Comparison of ENCODE assay signal across 10 cellular contexts in the genomic region with DNA sequence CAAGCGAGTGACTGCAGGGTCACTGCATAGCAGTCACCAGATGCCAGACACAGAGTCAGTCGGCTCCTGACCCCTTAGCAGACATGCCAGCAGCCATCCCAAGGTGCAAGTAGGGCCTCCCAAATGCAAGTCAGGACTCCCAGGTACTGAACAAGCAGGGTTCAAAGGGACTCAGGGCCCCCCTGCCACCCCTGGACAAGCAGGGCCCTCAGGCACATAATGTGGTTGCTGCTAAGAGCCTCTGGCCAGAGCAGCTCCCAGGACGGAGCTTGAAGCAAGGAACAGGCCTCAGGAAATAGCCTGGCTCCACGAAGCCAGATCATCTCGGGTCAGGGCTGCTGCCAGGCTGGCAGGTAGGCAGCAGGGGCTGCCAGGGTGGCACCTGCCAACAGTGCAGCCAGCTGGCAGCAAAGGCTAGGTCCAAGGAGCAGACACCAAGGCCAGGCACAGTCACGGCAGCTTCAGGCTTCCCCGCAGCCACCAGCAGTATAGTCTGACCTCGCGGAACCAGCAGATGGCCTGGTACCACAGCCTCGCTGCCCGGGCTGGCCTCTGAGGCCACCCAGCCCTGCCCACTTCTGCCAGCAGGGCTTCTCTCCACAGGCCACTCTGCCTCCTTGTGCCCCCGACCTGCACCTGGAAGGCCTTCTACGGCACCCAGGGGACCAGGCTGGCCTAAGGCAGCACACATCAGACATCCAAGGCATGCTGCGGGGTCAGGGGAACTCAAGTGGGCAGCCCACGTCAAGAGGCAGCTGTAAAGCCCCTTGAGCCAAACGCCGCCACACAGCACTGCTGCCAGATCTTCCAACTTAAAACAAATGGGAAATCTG. TPM values are rescaled to one million over a fixed set of nuclear protein-coding genes. Genes with fewer than 3 reads are reported as not detected.
DNase-seq lines count a peak whose midpoint lies in the region; ATAC-seq and TF ChIP-seq lines count a peak whose summit lies in the region.
"Had no signal": no experiment of that assay in that cellular context is flagged by ENCODE, and none has a peak within 500 bp of the region (broad histone marks: within the 10 kb centered on the region; RNA-seq: fewer than 3 reads in every experiment).

No MANE protein-coding gene starts in this region.

- no peaks in the 10 kb centered on the region for H3K9me3 Mint-ChIP-seq in stimulated activated naive CD8-positive, alpha-beta T cell treated with anti-CD3 and anti-CD28 coated beads, Interleukin-15, Interleukin-2, amounts not matched to agents 100 ng/mL and 50 ng/mL, for 24 hours

- no peak for ATAC-seq in stimulated activated naive CD8-positive, alpha-beta T cell treated with anti-CD3 and anti-CD28 coated beads, Interleukin-15, Interleukin-2, amounts not matched to agents 100 U/mL and 50 U/mL, for 24 hours
- ATAC-seq in body of pancreas (peak; percentile 85), mucosa of descending colon (peak; percentile 1), GM18511 (IDR thresholded peaks at IDR 0.05; ENCODE audit: unreplicated experiment) (no peak), GM21786 (IDR thresholded peaks at IDR 0.05; ENCODE audit: unreplicated experiment) (no peak)

- H3K9me3 ChIP-seq in body of pancreas (no peaks in the 10 kb centered on the region), mucosa of descending colon (no peaks in the 10 kb centered on the region)

- intact Hi-C loops in body of pancreas (cut with DNase I), result no loop called here
- intact Hi-C loops in mucosa of descending colon (cut with DNase I, micrococcal nuclease), result no loop called here

- peaks cover 99% of the 10 kb centered on the region for H3K4me1 Mint-ChIP-seq in stimulated activated naive CD8-positive, alpha-beta T cell treated with anti-CD3 and anti-CD28 coated beads, Interleukin-15, Interleukin-2, amounts not matched to agents 100 ng/mL and 50 ng/mL, for 24 hours (ENCODE audit: low read depth)

- peak overlapping the region; percentile 93 for H3K4me3 Mint-ChIP-seq in stimulated activated naive CD8-positive, alpha-beta T cell treated with anti-CD3 and anti-CD28 coated beads, Interleukin-15, Interleukin-2, amounts not matched to agents 100 ng/mL and 50 ng/mL, for 24 hours

- peak in 5 of 7 experiments; percentile 12 to 58 (median 54) for TF ChIP-seq CTCF in body of pancreas (IDR thresholded peaks at IDR 0.05)
- TF ChIP-seq CTCF in mucosa of descending colon (IDR thresholded peaks at IDR 0.05), result no peak

- H3K4me3 ChIP-seq in body of pancreas (no peak overlapping the region), mucosa of descending colon (no peak overlapping the region)

- H3K36me3 ChIP-seq in body of pancreas (replicated peaks in 1 of 2; ENCODE audit: insufficient read depth in 1 of 2, low read depth in 2 of 2), result no peaks in the 10 kb centered on the region
- no peaks in the 10 kb centered on the region for H3K36me3 ChIP-seq in mucosa of descending colon (ENCODE audit: low read depth)

- peak overlapping the region; percentile 95 for H3K27ac Mint-ChIP-seq in stimulated activated naive CD8-positive, alpha-beta T cell treated with anti-CD3 and anti-CD28 coated beads, Interleukin-15, Interleukin-2, amounts not matched to agents 100 ng/mL and 50 ng/mL, for 24 hours

- TF ChIP-seq POLR2A in body of pancreas (IDR thresholded peaks at IDR 0.05), result peak in 2 of 3 donors; percentile 68 to 74

- WGBS in body of pancreas, 2 donors, result 20 to 23% methylated on average over 8 to 17 of the region's 17 CpGs

- no peaks in the 10 kb centered on the region for H3K27me3 ChIP-seq in body of pancreas

- no peak for DNase-seq in stimulated activated naive CD8-positive, alpha-beta T cell treated with anti-CD3 and anti-CD28 coated beads, Interleukin-15, Interleukin-2, amounts not matched to agents 100 U/mL and 50 U/mL, for 24 hours
- DNase-seq in body of pancreas (peak; percentile 93 to 98 (median 97)), mucosa of descending colon (peak in 2 of 3 donors; percentile 48 to 65), glomerular visceral epithelial cell (ENCODE audit: extremely low spot score) (no peak), retina (no peak)
- DNase-seq: EL, NCI-H748 treated with DMSO at 0.1 percent for 48 hours had no signal

- H3K36me3 Mint-ChIP-seq in stimulated activated naive CD8-positive, alpha-beta T cell treated with anti-CD3 and anti-CD28 coated beads, Interleukin-15, Interleukin-2, amounts not matched to agents 100 ng/mL and 50 ng/mL, for 24 hours (ENCODE audit: low read depth), result peaks cover 15% of the 10 kb centered on the region

- no peaks in the 10 kb centered on the region for H3K27me3 Mint-ChIP-seq in stimulated activated naive CD8-positive, alpha-beta T cell treated with anti-CD3 and anti-CD28 coated beads, Interleukin-15, Interleukin-2, amounts not matched to agents 100 ng/mL and 50 ng/mL, for 24 hours

- H3K27ac ChIP-seq in body of pancreas, result peak overlapping the region; percentile 80 to 97 (median 88)

- peaks cover 99% of the 10 kb centered on the region for H3K4me1 ChIP-seq in body of pancreas
- peaks cover 99% of the 10 kb centered on the region for H3K4me1 ChIP-seq in mucosa of descending colon (ENCODE audit: low read depth)

RNA-seq across cellular contexts. Expression of a gene that starts 7.4 kb away (rescaled TPM):
- 10 to 100 TPM; 41.9 to 42.0 TPM for total RNA-seq in body of pancreas
- 100 to 1,000 TPM; 127 to 168 (median 144) TPM for total RNA-seq in mucosa of descending colon

RNA-seq across cellular contexts. Expression of a gene that starts 35.7 kb away (rescaled TPM):
- total RNA-seq in body of pancreas (10 to 100 TPM; 23.3 to 39.9 TPM), mucosa of descending colon (10 to 100 TPM; 23.0 to 30.4 (median 29.4) TPM)

RNA-seq across cellular contexts. Expression of a gene that starts 42.8 kb away (rescaled TPM):
- total RNA-seq in body of pancreas, result 1 to 10 TPM; 1.3 to 2.6 TPM
- 1 to 10 TPM in 2 of 3 donors, under 1 TPM in 1; 0.58 to 1.9 (median 1.1) TPM for total RNA-seq in mucosa of descending colon

RNA-seq across cellular contexts. Expression of a gene that starts 56.5 kb away (rescaled TPM):
- 10 to 100 TPM; 36.6 to 63.8 TPM for total RNA-seq in body of pancreas
- 10 to 100 TPM; 31.0 to 39.2 (median 37.2) TPM for total RNA-seq in mucosa of descending colon

Comparison
In these comparisons a context has a peak if more than half of its experiments do, and no peak if none do; other contexts are left out.
1. ATAC-seq: peak in body of pancreas (single experiment) and mucosa of descending colon (single experiment); none in stimulated activated naive CD8-positive, alpha-beta T cell treated with anti-CD3 and anti-CD28 coated beads, Interleukin-15, Interleukin-2, amounts not matched to agents 100 U/mL and 50 U/mL, for 24 hours (single experiment), GM18511 (single experiment) and GM21786 (single experiment).
2. DNase-seq: peak in body of pancreas (4 of 4) and mucosa of descending colon (2 of 3); none in stimulated activated naive CD8-positive, alpha-beta T cell treated with anti-CD3 and anti-CD28 coated beads, Interleukin-15, Interleukin-2, amounts not matched to agents 100 U/mL and 50 U/mL, for 24 hours (single experiment), glomerular visceral epithelial cell (single experiment) and retina (single experiment).